Comparison of ENCODE assay signal across 23 cellular contexts in genomic region chr11:87455180-87455579, GRCh38.
"Had no signal": no experiment of that assay in that cellular context is flagged by ENCODE, and none has a peak within 500 bp of the region (broad histone marks: within the 10 kb centered on the region; RNA-seq: fewer than 3 reads in every experiment).

No MANE protein-coding gene starts in this region.

- H2AFZ ChIP-seq: PC-9 had no signal

- H3K4me2 ChIP-seq: PC-9 had no signal

- H3K27ac ChIP-seq: PC-9, Peyer's patch, SJCRH30 had no signal

- H3K27me3 ChIP-seq: Peyer's patch had no signal

- ATAC-seq: HepG2, K562, Right ventricle myocardium inferior, SK-N-SH treated with all-trans-retinoic acid at 6 μM for 48 hours had no signal

- DNase-seq: MV-4-11, NCI-H1048, NCI-H1105, NCI-H1417, NCI-H1436 treated with DMSO at 0.1 percent for 48 hours, NCI-H1694, NCI-H187 treated with DMSO at 0.1 percent for 48 hours, NCI-H2081, NCI-H2107, NCI-H2227 treated with DMSO at 0.1 percent for 48 hours, NCI-H524, NCI-H526 treated with DMSO at 0.1 percent for 48 hours, NCI-H748 treated with DMSO at 0.1 percent for 48 hours, OCI-M1, PC-9, Peyer's patch, SHP77 treated with DMSO at 0.1 percent for 48 hours, SJCRH30, T-helper 1 cell had no signal

- H3K4me1 ChIP-seq: Peyer's patch, SJCRH30 had no signal

- H3K9me3 ChIP-seq: Peyer's patch, SJCRH30 had no signal

- H3K36me3 ChIP-seq: Peyer's patch, SJCRH30 had no signal

- H3K4me3 ChIP-seq: K562, PC-9, Peyer's patch, SJCRH30 had no signal
